Comparison of ENCODE assay signal across 1 cellular context in the genomic region with DNA sequence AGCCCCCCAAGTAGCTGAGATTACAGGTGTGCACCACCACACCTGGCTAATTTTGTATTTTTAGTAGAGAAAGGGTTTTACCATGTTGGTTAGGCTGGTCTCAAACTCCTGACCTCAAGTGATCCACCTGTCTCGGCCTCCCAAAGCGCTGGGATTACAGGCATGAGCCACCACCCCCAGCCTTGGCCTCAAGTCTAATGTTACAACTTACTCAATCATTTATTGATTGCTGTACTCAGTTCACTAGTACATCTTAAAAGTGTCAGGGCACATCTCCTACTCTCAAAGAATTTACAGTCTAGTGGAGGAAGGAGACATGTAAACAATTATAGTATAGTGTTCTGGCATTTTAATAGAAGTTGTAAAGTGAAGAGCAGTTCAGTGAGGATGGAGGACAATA.
TF ChIP-seq lines count a peak whose summit lies in the region.

No MANE protein-coding gene starts in this region.

TF ChIP-seq in liver, 16 proteins besides CTCF, POLR2A, EP300 and RAD21:
- peak in 1 of 2 donors; percentile 63 for TF ChIP-seq RXRA (IDR thresholded peaks at IDR 0.05)
- peak; percentile 19 for TF ChIP-seq SP1 (IDR thresholded peaks at IDR 0.05)
- TF ChIP-seq HNF4A (conservative IDR thresholded peaks at IDR 0.05), result peak; percentile 59 to 91
